Comparison of ENCODE assay signal across 1 cellular context in the genomic region with DNA sequence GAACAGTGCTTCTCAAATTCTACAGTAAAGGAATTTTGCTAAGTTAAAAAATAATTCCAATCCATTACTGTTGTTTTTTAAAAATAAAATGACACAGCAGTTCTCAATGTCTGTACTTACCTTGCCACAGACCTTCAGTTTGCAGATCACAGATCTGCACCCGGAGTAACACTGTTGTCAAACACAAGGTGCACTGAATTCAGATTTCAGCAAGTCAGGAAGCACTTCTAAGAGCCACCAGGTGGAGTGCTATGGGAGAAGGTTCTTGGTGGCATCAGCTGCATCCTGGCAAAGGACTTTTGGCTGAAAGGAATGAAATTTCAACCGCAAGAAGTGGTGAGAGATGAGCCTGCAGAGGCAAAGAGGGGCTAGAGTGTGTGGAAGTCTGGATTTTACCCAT.
TF ChIP-seq lines count a peak whose summit lies in the region.

No MANE protein-coding gene starts in this region.

TF ChIP-seq in GM23338, 12 proteins besides CTCF, POLR2A, EP300 and RAD21 (continued from another document):
- TF ChIP-seq, protein P1, sequence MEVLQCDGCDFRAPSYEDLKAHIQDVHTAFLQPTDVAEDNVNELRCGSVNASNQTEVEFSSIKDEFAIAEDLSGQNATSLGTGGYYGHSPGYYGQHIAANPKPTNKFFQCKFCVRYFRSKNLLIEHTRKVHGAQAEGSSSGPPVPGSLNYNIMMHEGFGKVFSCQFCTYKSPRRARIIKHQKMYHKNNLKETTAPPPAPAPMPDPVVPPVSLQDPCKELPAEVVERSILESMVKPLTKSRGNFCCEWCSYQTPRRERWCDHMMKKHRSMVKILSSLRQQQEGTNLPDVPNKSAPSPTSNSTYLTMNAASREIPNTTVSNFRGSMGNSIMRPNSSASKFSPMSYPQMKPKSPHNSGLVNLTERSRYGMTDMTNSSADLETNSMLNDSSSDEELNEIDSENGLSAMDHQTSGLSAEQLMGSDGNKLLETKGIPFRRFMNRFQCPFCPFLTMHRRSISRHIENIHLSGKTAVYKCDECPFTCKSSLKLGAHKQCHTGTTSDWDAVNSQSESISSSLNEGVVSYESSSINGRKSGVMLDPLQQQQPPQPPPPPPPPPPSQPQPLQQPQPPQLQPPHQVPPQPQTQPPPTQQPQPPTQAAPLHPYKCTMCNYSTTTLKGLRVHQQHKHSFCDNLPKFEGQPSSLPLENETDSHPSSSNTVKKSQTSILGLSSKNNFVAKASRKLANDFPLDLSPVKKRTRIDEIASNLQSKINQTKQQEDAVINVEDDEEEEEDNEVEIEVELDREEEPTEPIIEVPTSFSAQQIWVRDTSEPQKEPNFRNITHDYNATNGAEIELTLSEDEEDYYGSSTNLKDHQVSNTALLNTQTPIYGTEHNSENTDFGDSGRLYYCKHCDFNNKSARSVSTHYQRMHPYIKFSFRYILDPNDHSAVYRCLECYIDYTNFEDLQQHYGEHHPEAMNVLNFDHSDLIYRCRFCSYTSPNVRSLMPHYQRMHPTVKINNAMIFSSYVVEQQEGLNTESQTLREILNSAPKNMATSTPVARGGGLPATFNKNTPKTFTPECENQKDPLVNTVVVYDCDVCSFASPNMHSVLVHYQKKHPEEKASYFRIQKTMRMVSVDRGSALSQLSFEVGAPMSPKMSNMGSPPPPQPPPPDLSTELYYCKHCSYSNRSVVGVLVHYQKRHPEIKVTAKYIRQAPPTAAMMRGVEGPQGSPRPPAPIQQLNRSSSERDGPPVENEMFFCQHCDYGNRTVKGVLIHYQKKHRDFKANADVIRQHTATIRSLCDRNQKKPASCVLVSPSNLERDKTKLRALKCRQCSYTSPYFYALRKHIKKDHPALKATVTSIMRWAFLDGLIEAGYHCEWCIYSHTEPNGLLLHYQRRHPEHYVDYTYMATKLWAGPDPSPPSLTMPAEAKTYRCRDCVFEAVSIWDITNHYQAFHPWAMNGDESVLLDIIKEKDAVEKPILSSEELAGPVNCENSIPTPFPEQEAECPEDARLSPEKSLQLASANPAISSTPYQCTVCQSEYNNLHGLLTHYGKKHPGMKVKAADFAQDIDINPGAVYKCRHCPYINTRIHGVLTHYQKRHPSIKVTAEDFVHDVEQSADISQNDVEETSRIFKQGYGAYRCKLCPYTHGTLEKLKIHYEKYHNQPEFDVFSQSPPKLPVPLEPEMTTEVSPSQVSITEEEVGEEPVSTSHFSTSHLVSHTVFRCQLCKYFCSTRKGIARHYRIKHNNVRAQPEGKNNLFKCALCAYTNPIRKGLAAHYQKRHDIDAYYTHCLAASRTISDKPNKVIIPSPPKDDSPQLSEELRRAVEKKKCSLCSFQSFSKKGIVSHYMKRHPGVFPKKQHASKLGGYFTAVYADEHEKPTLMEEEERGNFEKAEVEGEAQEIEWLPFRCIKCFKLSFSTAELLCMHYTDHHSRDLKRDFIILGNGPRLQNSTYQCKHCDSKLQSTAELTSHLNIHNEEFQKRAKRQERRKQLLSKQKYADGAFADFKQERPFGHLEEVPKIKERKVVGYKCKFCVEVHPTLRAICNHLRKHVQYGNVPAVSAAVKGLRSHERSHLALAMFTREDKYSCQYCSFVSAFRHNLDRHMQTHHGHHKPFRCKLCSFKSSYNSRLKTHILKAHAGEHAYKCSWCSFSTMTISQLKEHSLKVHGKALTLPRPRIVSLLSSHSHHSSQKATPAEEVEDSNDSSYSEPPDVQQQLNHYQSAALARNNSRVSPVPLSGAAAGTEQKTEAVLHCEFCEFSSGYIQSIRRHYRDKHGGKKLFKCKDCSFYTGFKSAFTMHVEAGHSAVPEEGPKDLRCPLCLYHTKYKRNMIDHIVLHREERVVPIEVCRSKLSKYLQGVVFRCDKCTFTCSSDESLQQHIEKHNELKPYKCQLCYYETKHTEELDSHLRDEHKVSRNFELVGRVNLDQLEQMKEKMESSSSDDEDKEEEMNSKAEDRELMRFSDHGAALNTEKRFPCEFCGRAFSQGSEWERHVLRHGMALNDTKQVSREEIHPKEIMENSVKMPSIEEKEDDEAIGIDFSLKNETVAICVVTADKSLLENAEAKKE (CRISPR knock-in tag; IDR thresholded peaks at IDR 0.05) = peak; percentile 52; the same call in 1 of the 2 replicates
